Comparison of ENCODE assay signal across 19 cellular contexts in the genomic region with DNA sequence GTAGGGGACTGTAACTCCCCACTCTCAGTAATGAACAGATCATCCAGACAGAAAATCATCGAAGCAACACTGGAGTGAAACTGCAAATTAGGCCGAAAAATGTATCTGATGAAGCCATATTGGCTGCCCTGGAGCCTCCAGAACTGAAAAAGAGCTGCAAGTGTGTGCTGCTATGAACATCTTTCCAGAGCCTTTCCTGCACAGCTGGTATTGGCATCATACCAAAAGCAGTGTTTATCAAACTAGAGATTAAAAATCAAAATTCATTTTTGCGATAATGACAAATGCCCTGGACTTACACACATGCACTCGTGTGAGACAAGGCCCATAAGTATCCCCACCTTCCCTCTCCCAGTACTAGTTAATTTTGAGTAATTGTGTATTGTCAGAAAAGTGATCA. TPM values are rescaled to one million over a fixed set of nuclear protein-coding genes. Genes with fewer than 3 reads are reported as not detected.
A peak's percentile ranks its signal among the peaks of the same experiment; 100 is the strongest.
DNase-seq lines count a peak whose midpoint lies in the region; ATAC-seq and TF ChIP-seq lines count a peak whose summit lies in the region.
"Had no signal": no experiment of that assay in that cellular context is flagged by ENCODE, and none has a peak within 500 bp of the region (broad histone marks: within the 10 kb centered on the region; RNA-seq: fewer than 3 reads in every experiment).

No MANE protein-coding gene starts in this region.

- no peaks in the 10 kb centered on the region for H4K20me1 ChIP-seq in SK-N-SH (ENCODE audit: insufficient read depth)

- H3K4me1 Mint-ChIP-seq in CD8-positive, alpha-beta memory T cell = no peaks in the 10 kb centered on the region
- H3K4me1 Mint-ChIP-seq: CD4-positive, alpha-beta memory T cell; GM23338; H9 had no signal

- peaks cover 22% of the 10 kb centered on the region for H3F3A ChIP-seq in SK-N-SH (replicated peaks; ENCODE audit: insufficient read depth)

- no peak overlapping the region for H3K9ac ChIP-seq in SK-N-SH

- no peaks in the 10 kb centered on the region for H3K79me2 ChIP-seq in SK-N-SH (ENCODE audit: insufficient read depth)

- H3K4me2 ChIP-seq in SK-N-SH = no peak overlapping the region
- H3K4me2 ChIP-seq: A549, GM23338 had no signal

- ATAC-seq in GM18861 (IDR thresholded peaks at IDR 0.05; ENCODE audit: unreplicated experiment) = no peak
- ATAC-seq: A549, GM23338, HCT116 had no signal

- H3K9me2 ChIP-seq in SK-N-SH = no peaks in the 10 kb centered on the region

- H2AFZ ChIP-seq in SK-N-SH (ENCODE audit: low read depth) = peak overlapping the region; percentile 61; the same call in 1 of the 2 replicates
- H2AFZ ChIP-seq: GM23338 had no signal

- H3K9me3 Mint-ChIP-seq in CD8-positive, alpha-beta memory T cell = peaks cover 23 to 38% (median 32%) of the 10 kb centered on the region in 5 donors

- TF ChIP-seq EP300 in SK-N-SH (IDR thresholded peaks at IDR 0.05; ENCODE audit: borderline replicate concordance in 1 of 2, low read depth in 1 of 2, low read length in 1 of 2) = peak in 1 of 2 experiments; percentile 92; a peak in 2 of 4 replicates

- 67% methylated on average over 4 of the region's 4 CpGs for WGBS in SK-N-SH (ENCODE audit: low lambda C conversion rate)

- peak overlapping the region in 1 of 2 experiments; percentile 81; a peak in 2 of 4 replicates for H3K27ac ChIP-seq in SK-N-SH (ENCODE audit: low read depth in 2 of 2, low read length in 1 of 2)
- H3K27ac ChIP-seq in CD8-positive, alpha-beta memory T cell (ENCODE audit: low read depth, low read length) = no peak overlapping the region
- H3K27ac ChIP-seq: A549 had no signal

- H3K4me3 ChIP-seq in SK-N-SH (ENCODE audit: low read depth in 2 of 2, low read length in 1 of 2) = no peak overlapping the region
- no peak overlapping the region for H3K4me3 ChIP-seq in CD8-positive, alpha-beta memory T cell (ENCODE audit: low read length)
- H3K4me3 ChIP-seq: A549, GM23338 had no signal

- no peak overlapping the region for H3K27ac Mint-ChIP-seq in CD8-positive, alpha-beta memory T cell
- H3K27ac Mint-ChIP-seq: CD4-positive, alpha-beta memory T cell; GM23338; H9 had no signal

- H3K9me3 ChIP-seq in SK-N-SH = peaks cover 15% of the 10 kb centered on the region; the same call in 1 of the 2 replicates
- peaks cover 5% of the 10 kb centered on the region for H3K9me3 ChIP-seq in CD8-positive, alpha-beta memory T cell (ENCODE audit: low read length)
- H3K9me3 ChIP-seq: Caco-2 had no signal

- peak; percentile 35; the same call in 1 of the 2 replicates for TF ChIP-seq RAD21 in SK-N-SH (IDR thresholded peaks at IDR 0.05; ENCODE audit: low read length)

- H3K27me3 Mint-ChIP-seq in CD8-positive, alpha-beta memory T cell = no peaks in the 10 kb centered on the region
- H3K27me3 Mint-ChIP-seq: CD4-positive, alpha-beta memory T cell had no signal

- CTCF ChIA-PET in SK-N-SH (lab: Yijun Ruan, JAX) = interaction anchor here (1.0 to 1.5 kb wide), 3 partner anchors 9 to 51 kb away, joined by 3 to 6 read pairs (median 6); no protein-coding TSS in a partner anchor
- CTCF ChIA-PET in CD8-positive, alpha-beta memory T cell (lab: Charles Lee) = no interaction called here

- POLR2A ChIA-PET in SK-N-SH (lab: Yijun Ruan, JAX) = no interaction called here
- POLR2A ChIA-PET in CD8-positive, alpha-beta memory T cell (lab: Charles Lee) = no interaction called here

- H3K27me3 ChIP-seq in SK-N-SH (ENCODE audit: insufficient read depth) = no peaks in the 10 kb centered on the region
- H3K27me3 ChIP-seq in CD8-positive, alpha-beta memory T cell (ENCODE audit: insufficient read depth, low read length, poor library complexity, severe bottlenecking) = no peaks in the 10 kb centered on the region

- peaks cover 0 to 14% of the 10 kb centered on the region in 2 experiments for H3K36me3 ChIP-seq in SK-N-SH (replicated peaks in 1 of 2; ENCODE audit: control insufficient read depth in 1 of 2, insufficient read depth in 2 of 2, low read length in 1 of 2)
- H3K36me3 ChIP-seq in CD8-positive, alpha-beta memory T cell (ENCODE audit: insufficient read depth, low read length) = no peaks in the 10 kb centered on the region

- H3K4me1 ChIP-seq in SK-N-SH (ENCODE audit: control insufficient read depth in 1 of 2, insufficient read depth in 2 of 2, low read depth in 1 of 2, low read length in 1 of 2) = peaks cover 4 to 8% of the 10 kb centered on the region in 2 experiments; a peak in 2 of 4 replicates
- no peaks in the 10 kb centered on the region for H3K4me1 ChIP-seq in CD8-positive, alpha-beta memory T cell (ENCODE audit: insufficient read depth, low read length)
- H3K4me1 ChIP-seq: A549, Caco-2 had no signal

- peaks cover 0 to 11% (median 2%) of the 10 kb centered on the region in 3 donors for H3K36me3 Mint-ChIP-seq in CD8-positive, alpha-beta memory T cell

- no peak for TF ChIP-seq CTCF in SK-N-SH (IDR thresholded peaks at IDR 0.05)

- DNase-seq in NCI-H2171 treated with DMSO at 0.1 percent for 48 hours (lab: John Stamatoyannopoulos, UW) (peak; percentile 24), NCI-H2171 (lab: John Stamatoyannopoulos, UW) (no peak), DMS 273 (lab: John Stamatoyannopoulos, UW; ENCODE audit: unreplicated experiment) (peak; percentile 43), SK-N-SH (peak; percentile 63), dermis blood vessel endothelial cell (no peak)
- no peak for DNase-seq in CD8-positive, alpha-beta memory T cell
- DNase-seq: 8988T; ACHN; AML-193; C1 segment of cervical spinal cord; Caco-2; CD4-positive, alpha-beta memory T cell; DMS153; DND-41; H9 had no signal

- H3K4me3 Mint-ChIP-seq in CD8-positive, alpha-beta memory T cell = no peak overlapping the region
- H3K4me3 Mint-ChIP-seq: CD4-positive, alpha-beta memory T cell; GM23338; H9 had no signal

TF ChIP-seq in SK-N-SH, 30 proteins besides CTCF, POLR2A, EP300 and RAD21:
- TF ChIP-seq FOSL2 (IDR thresholded peaks at IDR 0.05; ENCODE audit: borderline replicate concordance, low read depth) (no peak), NFIC (IDR thresholded peaks at IDR 0.05; ENCODE audit: borderline replicate concordance) (0 out of 2 replicates have a peak, but pooled peaks have one; percentile 18), CHD2 (IDR thresholded peaks at IDR 0.05; ENCODE audit: low read length, partially characterized antibody) (peak; percentile 80), ELF1 (IDR thresholded peaks at IDR 0.05) (no peak), MXI1 (IDR thresholded peaks at IDR 0.05; ENCODE audit: low read depth, low read length) (peak; percentile 71; the same call in 1 of the 2 replicates), FOXJ3 (CRISPR knock-in tag; IDR thresholded peaks at IDR 0.05) (peak; percentile 73; the same call in 1 of the 2 replicates), RCOR1 (IDR thresholded peaks at IDR 0.05; ENCODE audit: low read length) (peak; percentile 96), GABPA (IDR thresholded peaks at IDR 0.05; ENCODE audit: low read depth) (no peak), GATA2 (CRISPR knock-in tag; IDR thresholded peaks at IDR 0.05) (peak; percentile 84)
- TF ChIP-seq, protein P1, sequence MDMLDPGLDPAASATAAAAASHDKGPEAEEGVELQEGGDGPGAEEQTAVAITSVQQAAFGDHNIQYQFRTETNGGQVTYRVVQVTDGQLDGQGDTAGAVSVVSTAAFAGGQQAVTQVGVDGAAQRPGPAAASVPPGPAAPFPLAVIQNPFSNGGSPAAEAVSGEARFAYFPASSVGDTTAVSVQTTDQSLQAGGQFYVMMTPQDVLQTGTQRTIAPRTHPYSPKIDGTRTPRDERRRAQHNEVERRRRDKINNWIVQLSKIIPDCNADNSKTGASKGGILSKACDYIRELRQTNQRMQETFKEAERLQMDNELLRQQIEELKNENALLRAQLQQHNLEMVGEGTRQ (IDR thresholded peaks at IDR 0.05; ENCODE audit: borderline replicate concordance, low read depth, low read length) = no peak

RNA-seq across cellular contexts. Expression of a gene that starts 6.8 kb away (rescaled TPM):
- polyA plus RNA-seq in SK-N-SH (2012; rRNA removed) = 65.7 and 90.3 TPM in 2 replicates
- 49.2 and 59.1 TPM in 2 replicates for polyA plus RNA-seq in SK-N-SH (2012; cell fraction: cytosol; rRNA removed)
- 144 and 145 TPM in 2 replicates for polyA plus RNA-seq in SK-N-SH (2012; cell fraction: nucleus; rRNA removed)
- 11.6 and 18.2 TPM in 2 replicates for total RNA-seq in dermis blood vessel endothelial cell
- 1 to 10 TPM; 3.7 to 4.9 TPM for total RNA-seq in CD8-positive, alpha-beta memory T cell
- 0.82 TPM for polyA plus RNA-seq in CD8-positive, alpha-beta memory T cell

RNA-seq across cellular contexts. Expression of a gene that starts 49.9 kb away (rescaled TPM):
- 8.5 and 10.9 TPM in 2 replicates for polyA plus RNA-seq in SK-N-SH (2012; rRNA removed)
- polyA plus RNA-seq in SK-N-SH (2012; cell fraction: cytosol; rRNA removed) = 14.6 and 24.2 TPM in 2 replicates
- 6.2 and 11.9 TPM in 2 replicates for polyA plus RNA-seq in SK-N-SH (2012; cell fraction: nucleus; rRNA removed)
- 13.7 and 19.6 TPM in 2 replicates for total RNA-seq in dermis blood vessel endothelial cell
- total RNA-seq in CD8-positive, alpha-beta memory T cell = 10 to 100 TPM; 37.6 to 43.3 TPM
- 31.3 TPM for polyA plus RNA-seq in CD8-positive, alpha-beta memory T cell

Comparison
In these comparisons a context has a peak if more than half of its experiments do, and no peak if none do; other contexts are left out.
1. DNase-seq: peak in NCI-H2171 treated with DMSO at 0.1 percent for 48 hours (single experiment), DMS 273 (single experiment) and SK-N-SH (single experiment); none in NCI-H2171 (single experiment), dermis blood vessel endothelial cell (single experiment) and CD8-positive, alpha-beta memory T cell (0 of 5).